Comparison of ENCODE assay signal across 24 cellular contexts in the genomic region with DNA sequence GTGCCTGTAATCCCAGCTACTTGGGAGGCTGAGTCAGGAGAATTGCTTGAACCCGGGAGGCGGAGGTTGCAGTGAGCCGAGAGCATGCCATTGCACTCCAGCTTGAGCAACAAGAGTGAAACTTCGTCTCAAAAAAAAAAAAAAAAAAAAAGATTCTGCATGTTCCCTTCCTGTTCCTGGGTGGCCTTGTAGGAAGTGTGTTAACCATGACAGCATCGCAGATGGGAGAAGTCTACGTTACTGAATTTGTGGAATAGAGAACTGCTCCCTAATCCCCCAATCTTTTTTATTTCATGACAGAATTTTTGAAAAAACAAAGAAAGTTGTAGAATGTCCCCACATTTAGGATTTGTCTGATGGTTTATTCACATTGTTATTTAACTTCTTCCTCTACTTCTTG. TPM values are rescaled to one million over a fixed set of nuclear protein-coding genes. Genes with fewer than 3 reads are reported as not detected.
"Had no signal": no experiment of that assay in that cellular context is flagged by ENCODE, and none has a peak within 500 bp of the region (broad histone marks: within the 10 kb centered on the region; RNA-seq: fewer than 3 reads in every experiment).

No MANE protein-coding gene starts in this region.

- H3K4me3 Mint-ChIP-seq: endodermal cell; naive thymus-derived CD4-positive, alpha-beta T cell had no signal

- H3K27me3 Mint-ChIP-seq: naive thymus-derived CD4-positive, alpha-beta T cell had no signal

- H3K79me2 ChIP-seq: hepatocyte had no signal

- H3K9me3 Mint-ChIP-seq: endodermal cell; naive thymus-derived CD4-positive, alpha-beta T cell had no signal

- H3K36me3 ChIP-seq: sigmoid colon, stomach, thoracic aorta, transverse colon had no signal

- ATAC-seq: foreskin keratinocyte; naive thymus-derived CD4-positive, alpha-beta T cell had no signal

- H3K27ac Mint-ChIP-seq: endodermal cell had no signal

- H2AFZ ChIP-seq: hepatocyte had no signal

- H3K4me1 ChIP-seq: foreskin keratinocyte, sigmoid colon had no signal

- DNase-seq: effector CD4-positive, alpha-beta T cell; endodermal cell; erythroblast; foreskin keratinocyte; kidney; left cardiac atrium; mammary epithelial cell; naive thymus-derived CD4-positive, alpha-beta T cell; posterior cingulate gyrus; sigmoid colon; stimulated activated CD4-positive, alpha-beta T cell treated with anti-CD3 and anti-CD28 coated beads, Interleukin-2, amount 100 ng/mL, for 24 hours; stimulated activated naive CD4-positive, alpha-beta T cell; stomach; substantia nigra; transverse colon had no signal

- H3K4me2 ChIP-seq: hepatocyte had no signal

- H3K4me3 ChIP-seq: hepatocyte, sigmoid colon, skin epidermis, stomach, thoracic aorta, transverse colon had no signal

- H3K9me3 ChIP-seq: sigmoid colon, stomach, thoracic aorta, transverse colon had no signal

- H3K27me3 ChIP-seq: foreskin keratinocyte, hepatocyte, sigmoid colon, stomach, transverse colon had no signal

- H3K27ac ChIP-seq: foreskin keratinocyte, hepatocyte, sigmoid colon, stomach, thoracic aorta, transverse colon had no signal

- H3K36me3 Mint-ChIP-seq: naive thymus-derived CD4-positive, alpha-beta T cell had no signal

RNA-seq across cellular contexts. Expression of gene FOXL2, which starts 45.4 kb away (rescaled TPM):
- total RNA-seq: endothelial cell of umbilical vein; hepatocyte; kidney; left cardiac atrium; liver; mesenteric fat pad; mononuclear cell; naive thymus-derived CD4-positive, alpha-beta T cell; sigmoid colon; stomach; thoracic aorta; transverse colon; urinary bladder had no signal

RNA-seq across cellular contexts. Expression of gene FOXL2NB, which starts 45.4 kb away (rescaled TPM):
- total RNA-seq: endothelial cell of umbilical vein; hepatocyte; kidney; left cardiac atrium; liver; mesenteric fat pad; naive thymus-derived CD4-positive, alpha-beta T cell; pulmonary artery endothelial cell; sigmoid colon; stomach; thoracic aorta; transverse colon; urinary bladder had no signal
